In genomic region chr5:3301316-3301715, GRCh38 we compare ENCODE assay signal across 17 cellular contexts.
DNase-seq lines count a peak whose midpoint lies in the region; ATAC-seq and TF ChIP-seq lines count a peak whose summit lies in the region.
"Had no signal": no experiment of that assay in that cellular context is flagged by ENCODE, and none has a peak within 500 bp of the region (broad histone marks: within the 10 kb centered on the region; RNA-seq: fewer than 3 reads in every experiment).

No MANE protein-coding gene starts in this region.

- H3K4me2 ChIP-seq in GM23338: no peak overlapping the region

- H3K27me3 Mint-ChIP-seq in GM23338 (ENCODE audit: insufficient read depth, low read depth, poor library complexity): peaks cover 8% of the 10 kb centered on the region

- H3F3A ChIP-seq in GM23338 (replicated peaks; ENCODE audit: low read depth): no peaks in the 10 kb centered on the region

- H3K4me3 ChIP-seq in GM23338: no peak overlapping the region

- H3K36me3 Mint-ChIP-seq in GM23338 (ENCODE audit: low read depth): no peaks in the 10 kb centered on the region; the same call in 2 of the 3 replicates

- H3K9me3 Mint-ChIP-seq in GM23338: no peaks in the 10 kb centered on the region; the same call in 2 of the 3 replicates
- H3K9me3 Mint-ChIP-seq: H9 had no signal

- H3K27me3 ChIP-seq in GM23338 (ENCODE audit: insufficient read depth): no peaks in the 10 kb centered on the region

- no peaks in the 10 kb centered on the region for H4K20me1 ChIP-seq in GM23338 (replicated peaks; ENCODE audit: insufficient read depth)

- H3K27ac ChIP-seq in GM23338 (ENCODE audit: low read depth): no peak overlapping the region

- no peaks in the 10 kb centered on the region for H3K9me2 ChIP-seq in GM23338 (ENCODE audit: insufficient read depth)

- no peaks in the 10 kb centered on the region for H3K36me3 ChIP-seq in GM23338 (ENCODE audit: insufficient read depth)

- H3K79me2 ChIP-seq in GM23338 (replicated peaks; ENCODE audit: insufficient read depth): no peaks in the 10 kb centered on the region

- peak; percentile 72 for ATAC-seq in GM23338
- ATAC-seq: PC-3, Right ventricle myocardium inferior had no signal

- DNase-seq in GM23338 (ENCODE audit: low spot score): no peak
- peak; percentile 53 for DNase-seq in NCI-H774 (lab: John Stamatoyannopoulos, UW)
- peak; percentile 66 for DNase-seq in left kidney (ENCODE audit: low read depth, low spot score)
- peak; percentile 40 for DNase-seq in retina
- DNase-seq in kidney tubule cell (ENCODE audit: low spot score): no peak
- DNase-seq in NCI-H1436 treated with DMSO at 0.1 percent for 48 hours (lab: John Stamatoyannopoulos, UW): no peak
- DNase-seq in SIG-M5 (lab: John Stamatoyannopoulos, UW): no peak
- DNase-seq: Calu3, DND-41, H9, Kasumi-1, NCI-H1092 treated with DMSO at 0.1 percent for 48 hours, NCI-H2029, NCI-H2227 treated with DMSO at 0.1 percent for 48 hours, NCI-H69, PC-3 had no signal

- H2AFZ ChIP-seq in GM23338: peak overlapping the region; percentile 66; the same call in 1 of the 2 replicates

- no peak overlapping the region for H3K27ac Mint-ChIP-seq in GM23338
- H3K27ac Mint-ChIP-seq: H9 had no signal

- peaks cover 13% of the 10 kb centered on the region for H3K4me1 Mint-ChIP-seq in GM23338

- no peak overlapping the region for H3K4me3 Mint-ChIP-seq in GM23338
- H3K4me3 Mint-ChIP-seq: H9 had no signal

- H3K4me1 ChIP-seq in GM23338 (ENCODE audit: insufficient read depth): peaks cover 3% of the 10 kb centered on the region; the same call in 1 of the 2 replicates

- TF ChIP-seq CTCF in GM23338 (conservative IDR thresholded peaks at IDR 0.05; ENCODE audit: low read depth in 2 of 2): no peak

TF ChIP-seq in GM23338, 12 proteins besides CTCF, POLR2A, EP300 and RAD21:
- TF ChIP-seq ETS1 (IDR thresholded peaks at IDR 0.05) (no peak), EZH2 (IDR thresholded peaks at IDR 0.05; ENCODE audit: low read depth, unreplicated experiment) (no peak), REST (IDR thresholded peaks at IDR 0.05; ENCODE audit: unreplicated experiment) (no peak), STAT1 (IDR thresholded peaks at IDR 0.05; ENCODE audit: unreplicated experiment) (no peak), ZNF331 (CRISPR knock-in tag; IDR thresholded peaks at IDR 0.05; ENCODE audit: low read depth) (no peak), ZNF462 (CRISPR knock-in tag; IDR thresholded peaks at IDR 0.05) (no peak), EZH2phosphoT487 (IDR thresholded peaks at IDR 0.05; ENCODE audit: unreplicated experiment) (no peak), ZNF114 (CRISPR knock-in tag; IDR thresholded peaks at IDR 0.05) (no peak), JUNB (IDR thresholded peaks at IDR 0.05; ENCODE audit: unreplicated experiment) (no peak), NANOG (IDR thresholded peaks at IDR 0.05; ENCODE audit: borderline replicate concordance) (no peak), POLR2AphosphoS5 (IDR thresholded peaks at IDR 0.05; ENCODE audit: low read depth) (no peak)

Comparison
In these comparisons a context has a peak if more than half of its experiments do, and no peak if none do; other contexts are left out.
1. DNase-seq: peak in NCI-H774 (single experiment), left kidney (single experiment) and retina (single experiment); none in GM23338 (single experiment), kidney tubule cell (single experiment), NCI-H1436 treated with DMSO at 0.1 percent for 48 hours (single experiment) and SIG-M5 (single experiment).